ENCODE assay signal across 2 cellular contexts in genomic region chr20:46028772-46029371, GRCh38.
A peak's percentile ranks its signal among the peaks of the same experiment; 100 is the strongest.
TF ChIP-seq lines count a peak whose summit lies in the region.

SLC12A5 (plus strand) TSS chr20:46029215; CDS start chr20:46029345, 130 bp downstream.

TF ChIP-seq in HepG2, 621 proteins besides CTCF, POLR2A, EP300 and RAD21 (continued from another document):
- no peak for TF ChIP-seq ZNF296 (CRISPR knock-in tag; conservative IDR thresholded peaks at IDR 0.05)
- 0 out of 2 replicates have a peak, but pooled peaks have one; percentile 5 for TF ChIP-seq ZNF790 (CRISPR knock-in tag; IDR thresholded peaks at IDR 0.05; ENCODE audit: borderline replicate concordance)
- no peak for TF ChIP-seq SP4 (CRISPR knock-in tag; IDR thresholded peaks at IDR 0.05)
- no peak for TF ChIP-seq ZNF567 (CRISPR knock-in tag; IDR thresholded peaks at IDR 0.05; ENCODE audit: borderline replicate concordance)
- TF ChIP-seq GLMP (CRISPR knock-in tag; IDR thresholded peaks at IDR 0.05; ENCODE audit: borderline replicate concordance) = no peak
- TF ChIP-seq REL (CRISPR knock-in tag; conservative IDR thresholded peaks at IDR 0.05) = 0 out of 2 replicates have a peak, but pooled peaks have one; percentile 2
- peak; percentile 20; the same call in 1 of the 2 replicates for TF ChIP-seq ZNF672 (CRISPR knock-in tag; IDR thresholded peaks at IDR 0.05)
- TF ChIP-seq NR3C1 (CRISPR knock-in tag; IDR thresholded peaks at IDR 0.05) = no peak
- peak; percentile 15 for TF ChIP-seq HNRNPK (IDR thresholded peaks at IDR 0.05; ENCODE audit: low read depth, low read length, poor library complexity, severe bottlenecking)
- no peak for TF ChIP-seq FUBP1 (CRISPR knock-in tag; IDR thresholded peaks at IDR 0.05; ENCODE audit: borderline replicate concordance)
- TF ChIP-seq RBM22 (optimal IDR thresholded peaks at IDR 0.05; ENCODE audit: low read length) = no peak
- no peak for TF ChIP-seq ZNF619 (CRISPR knock-in tag; IDR thresholded peaks at IDR 0.05)
- no peak for TF ChIP-seq ZKSCAN5 (CRISPR knock-in tag; IDR thresholded peaks at IDR 0.05)
- peak; percentile 1; the same call in 1 of the 2 replicates for TF ChIP-seq ZNF451 (CRISPR knock-in tag; IDR thresholded peaks at IDR 0.05)
- 0 out of 2 replicates have a peak, but pooled peaks have one; percentile 2 for TF ChIP-seq ZNF784 (CRISPR knock-in tag; IDR thresholded peaks at IDR 0.05; ENCODE audit: borderline replicate concordance)

TF ChIP-seq in neural cell, 6 proteins besides CTCF, POLR2A, EP300 and RAD21:
- TF ChIP-seq EZH2 (IDR thresholded peaks at IDR 0.05; ENCODE audit: borderline replicate concordance, insufficient read depth, low read length, poor library complexity, severe bottlenecking) = no peak
- TF ChIP-seq POLR2AphosphoS5 (IDR thresholded peaks at IDR 0.05) = peak; percentile 71
- TF ChIP-seq TAF1 (IDR thresholded peaks at IDR 0.05; ENCODE audit: low read depth) = no peak
- peak; percentile 20 for TF ChIP-seq MXI1 (conservative IDR thresholded peaks at IDR 0.05; ENCODE audit: poor library complexity, severe bottlenecking)
TF ChIP-seq in neural cell: peak in this region for 2.
